In genomic region chr19:55697069-55697440, GRCh38 we compare ENCODE assay signal across 30 cellular contexts. TPM values are rescaled to one million over a fixed set of nuclear protein-coding genes. Genes with fewer than 3 reads are reported as not detected.
"Had no signal": no experiment of that assay in that cellular context is flagged by ENCODE, and none has a peak within 500 bp of the region (broad histone marks: within the 10 kb centered on the region; RNA-seq: fewer than 3 reads in every experiment).

No MANE protein-coding gene starts in this region.

- H3K4me3 Mint-ChIP-seq: activated naive CD4-positive, alpha-beta T cell treated with anti-CD3 and anti-CD28 coated beads, Interleukin-2, amount 10 ng/mL, durations not matched to agents 7 days and 5 days; activated T-cell treated with anti-CD3 and anti-CD28 coated beads, Interleukin-2, amount 50 U/mL, for 4 hours; effector memory CD8-positive, alpha-beta T cell; natural killer cell treated with Interleukin-12 subunit alpha and Interleukin-12 subunit beta and Interleukin-15 and Interleukin-18, amount 100 ng/mL, for 72 hours had no signal

- H3K9me3 Mint-ChIP-seq: activated naive CD4-positive, alpha-beta T cell treated with anti-CD3 and anti-CD28 coated beads, Interleukin-2, amount 10 ng/mL, durations not matched to agents 7 days and 5 days; activated T-cell treated with anti-CD3 and anti-CD28 coated beads, Interleukin-2, amount 50 U/mL, for 4 hours; effector memory CD8-positive, alpha-beta T cell; natural killer cell treated with Interleukin-12 subunit alpha and Interleukin-12 subunit beta and Interleukin-15 and Interleukin-18, amount 100 ng/mL, for 72 hours had no signal

- H3K4me1 Mint-ChIP-seq: activated naive CD4-positive, alpha-beta T cell treated with anti-CD3 and anti-CD28 coated beads, Interleukin-2, amount 10 ng/mL, durations not matched to agents 7 days and 5 days had no signal

- H3K27me3 ChIP-seq: adrenal gland, ascending aorta, brain microvascular endothelial cell, dorsolateral prefrontal cortex, esophagus squamous epithelium, gastrocnemius medialis, neutrophil, sigmoid colon, upper lobe of right lung had no signal

- H3K9me3 ChIP-seq: adrenal gland, ascending aorta, esophagus squamous epithelium, gastrocnemius medialis, neutrophil, sigmoid colon, thoracic aorta, upper lobe of right lung had no signal

- H3K27me3 Mint-ChIP-seq: activated naive CD4-positive, alpha-beta T cell treated with anti-CD3 and anti-CD28 coated beads, Interleukin-2, amount 10 ng/mL, durations not matched to agents 7 days and 5 days; effector memory CD8-positive, alpha-beta T cell; natural killer cell treated with Interleukin-12 subunit alpha and Interleukin-12 subunit beta and Interleukin-15 and Interleukin-18, amount 100 ng/mL, for 72 hours had no signal

- DNase-seq: activated CD4-positive, alpha-beta T cell treated with anti-CD3 and anti-CD28 coated beads for 1 hour; activated CD4-positive, alpha-beta T cell treated with anti-CD3 and anti-CD28 coated beads, Interleukin-2, amount 50 U/mL, for 4 hours; activated CD8-positive, alpha-beta memory T cell treated with anti-CD3 and anti-CD28 coated beads for 24 hours; activated CD8-positive, alpha-beta memory T cell treated with anti-CD3 and anti-CD28 coated beads, Interleukin-2, amount 50 U/mL, for 4 hours; activated effector memory CD4-positive, alpha-beta T cell treated with Interleukin-2 at 50 U/mL for 16 hours; activated naive CD4-positive, alpha-beta T cell treated with anti-CD3 and anti-CD28 coated beads, Interleukin-2, amount 10 ng/mL, durations not matched to agents 7 days and 5 days; activated T-cell treated with anti-CD3 and anti-CD28 coated beads, Interleukin-2, amount 50 U/mL, for 4 hours; brain microvascular endothelial cell; central memory CD4-positive, alpha-beta T cell; effector memory CD8-positive, alpha-beta T cell; esophagus squamous epithelium; gastrocnemius medialis; hippocampal formation; left ventricle myocardium superior; mammary epithelial cell; stimulated activated CD4-positive, alpha-beta T cell treated with anti-CD3 and anti-CD28 coated beads, Interleukin-2, amount 100 ng/mL, for 48 hours; stimulated activated CD8-positive, alpha-beta memory T cell treated with anti-CD3 and anti-CD28 coated beads, Interleukin-4, amount 100 ng/mL, for 48 hours; stimulated activated naive CD4-positive, alpha-beta T cell treated with Interleukin-2 at 50 U/mL for 16 hours; T-helper 1 cell; T-helper 9 cell had no signal

- H3K27ac Mint-ChIP-seq: activated naive CD4-positive, alpha-beta T cell treated with anti-CD3 and anti-CD28 coated beads, Interleukin-2, amount 10 ng/mL, durations not matched to agents 7 days and 5 days; natural killer cell treated with Interleukin-12 subunit alpha and Interleukin-12 subunit beta and Interleukin-15 and Interleukin-18, amount 100 ng/mL, for 72 hours had no signal

- H3K4me1 ChIP-seq: adrenal gland, ascending aorta, esophagus squamous epithelium, gastrocnemius medialis, parathyroid adenoma, sigmoid colon, upper lobe of right lung had no signal

- H3K4me3 ChIP-seq: adrenal gland, ascending aorta, dorsolateral prefrontal cortex, esophagus squamous epithelium, gastrocnemius medialis, sigmoid colon, smooth muscle cell, thoracic aorta, upper lobe of right lung had no signal

- ATAC-seq: activated T-cell treated with anti-CD3 and anti-CD28 coated beads, Interleukin-2, amount 50 U/mL, for 4 hours; effector memory CD8-positive, alpha-beta T cell; gastrocnemius medialis; left ventricle myocardium superior; natural killer cell treated with Interleukin-12 subunit alpha and Interleukin-12 subunit beta and Interleukin-15 and Interleukin-18, amount 100 ng/mL, for 72 hours; upper lobe of right lung had no signal

- H3K36me3 Mint-ChIP-seq: natural killer cell treated with Interleukin-12 subunit alpha and Interleukin-12 subunit beta and Interleukin-15 and Interleukin-18, amount 100 ng/mL, for 72 hours had no signal

- H3K27ac ChIP-seq: adrenal gland, ascending aorta, brain microvascular endothelial cell, dorsolateral prefrontal cortex, esophagus squamous epithelium, gastrocnemius medialis, neutrophil, parathyroid adenoma, sigmoid colon, thoracic aorta, upper lobe of right lung had no signal

RNA-seq across cellular contexts. Expression of gene NLRP9, which starts 41.1 kb away (rescaled TPM):
- total RNA-seq: activated T-cell treated with anti-CD3 and anti-CD28 coated beads, Interleukin-2, amount 50 U/mL, for 4 hours; adrenal gland; ascending aorta; dorsolateral prefrontal cortex; esophagus squamous epithelium; gastrocnemius medialis; left ventricle myocardium superior; mammary epithelial cell; natural killer cell treated with Interleukin-12 subunit alpha and Interleukin-12 subunit beta and Interleukin-15 and Interleukin-18, amount 100 ng/mL, for 72 hours; sigmoid colon; smooth muscle cell; thoracic aorta; upper lobe of right lung had no signal
- polyA plus RNA-seq: adrenal gland, mammary epithelial cell, sigmoid colon had no signal
